8 cellular contexts compared by ENCODE assay signal in the genomic region with DNA sequence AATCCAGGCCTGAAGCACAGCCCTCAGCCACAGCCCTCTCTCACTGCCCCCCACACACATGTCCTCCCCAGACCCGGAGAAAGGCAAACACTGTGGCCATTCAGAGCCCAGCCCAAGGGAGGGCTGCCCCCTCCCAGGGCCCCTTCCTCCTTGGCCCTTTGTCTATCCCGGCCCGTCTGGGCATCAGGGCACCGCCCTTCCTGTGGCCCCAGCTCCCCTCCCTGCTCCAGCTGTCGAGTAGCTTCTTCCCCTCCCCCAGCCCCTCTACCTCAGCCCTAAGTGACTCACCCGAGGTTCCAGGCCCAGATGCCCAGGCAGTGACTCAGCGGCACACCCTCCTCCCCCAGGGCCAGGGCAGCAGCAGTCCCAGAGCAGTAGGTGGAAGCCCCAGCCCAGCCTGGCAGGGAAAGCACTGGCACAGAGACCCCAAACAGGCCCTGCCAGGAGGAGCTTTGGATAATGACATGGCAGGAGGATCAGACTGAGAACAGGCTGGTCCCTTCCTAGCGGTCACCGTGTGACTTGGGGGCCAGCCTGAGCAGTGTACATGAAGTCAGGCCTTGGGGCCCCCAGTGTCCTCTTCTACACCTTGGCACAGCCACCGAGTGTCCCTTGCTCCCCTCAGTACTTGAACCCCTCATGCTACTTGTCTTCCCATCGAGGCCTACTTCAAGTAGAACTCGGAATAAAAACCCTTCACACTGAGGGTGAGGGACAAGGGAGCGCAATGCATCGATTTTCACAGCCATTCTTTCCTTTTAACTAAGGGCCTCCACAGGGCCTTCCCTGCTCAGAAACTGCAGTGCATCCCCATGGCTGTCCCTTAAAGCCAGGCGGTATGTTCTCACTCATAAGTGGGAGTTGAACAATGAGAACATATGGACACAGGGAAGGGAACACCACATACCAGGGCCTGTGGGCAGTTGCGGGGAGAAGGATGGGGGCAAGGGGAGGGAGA. TPM values are rescaled to one million over a fixed set of nuclear protein-coding genes. Genes with fewer than 3 reads are reported as not detected.
A peak's percentile ranks its signal among the peaks of the same experiment; 100 is the strongest.
DNase-seq lines count a peak whose midpoint lies in the region; ATAC-seq and TF ChIP-seq lines count a peak whose summit lies in the region.

No MANE protein-coding gene starts in this region.

- DNase-seq in A673 (ENCODE audit: low spot score) (peak; percentile 94), NCI-H2196 treated with DMSO at 0.1 percent for 48 hours (lab: John Stamatoyannopoulos, UW; ENCODE audit: unreplicated experiment) (peak; percentile 94), cerebellar cortex (ENCODE audit: low spot score) (peak; percentile 67), left colon (peak; percentile 93 to 99), superior temporal gyrus (ENCODE audit: extremely low spot score) (no peak)
- DNase-seq in activated CD4-positive, alpha-beta T cell treated with anti-CD3 and anti-CD28 coated beads for 4 hours, result peak; percentile 90 to 93
- DNase-seq in stimulated activated CD4-positive, alpha-beta T cell treated with anti-CD3 and anti-CD28 coated beads, Interleukin-1b, Interleukin-23, amount 100 ng/mL, for 4 hours (ENCODE audit: low read depth in 2 of 2), result peak; percentile 75 to 82

- intact Hi-C loops in A673 (cut with micrococcal nuclease; ENCODE audit: unreplicated experiment), result no loop called here
- intact Hi-C loops in left colon (cut with DNase I, micrococcal nuclease), result loop anchor here in 1 of 2 donors (5.0 kb wide), 1 partner anchor 34 kb away; no protein-coding TSS in a partner anchor

- CTCF ChIA-PET in A673 (lab: Charles Lee), result interaction anchor here (1.0 to 1.1 kb wide), 2 partner anchors 33 to 56 kb away, joined by 5 read pairs; no protein-coding TSS in a partner anchor

- peak; percentile 66 for ATAC-seq in GM19463 (IDR thresholded peaks at IDR 0.05; ENCODE audit: unreplicated experiment)
- peak; percentile 87 for ATAC-seq in left colon

- no peaks in the 10 kb centered on the region for H3K36me3 ChIP-seq in A673 (ENCODE audit: insufficient read depth, low read length, poor library complexity, severe bottlenecking)

- no peak for TF ChIP-seq CTCF in A673 (conservative IDR thresholded peaks at IDR 0.05; ENCODE audit: low read depth, low read length)

- no peak overlapping the region for H3K4me3 ChIP-seq in A673 (ENCODE audit: low read depth, low read length, poor library complexity, severe bottlenecking)

- H3K27ac ChIP-seq in A673 (ENCODE audit: low read depth, low read length, poor library complexity, severe bottlenecking), result peak overlapping the region; percentile 60

- peaks cover 30% of the 10 kb centered on the region for H3K4me1 ChIP-seq in A673 (ENCODE audit: insufficient read depth, low read length, poor library complexity, severe bottlenecking)

- BruUV-seq in A673 (replicated peaks; lab: Mats Ljungman, UMichigan), result TSS peak; percentile 75

- H3K9me3 ChIP-seq in A673 (ENCODE audit: low read depth, low read length, poor library complexity, severe bottlenecking), result no peaks in the 10 kb centered on the region

- no peaks in the 10 kb centered on the region for H3K27me3 ChIP-seq in A673 (replicated peaks; ENCODE audit: insufficient read depth, low read depth, low read length, poor library complexity)

- POLR2A ChIA-PET in A673 (lab: Charles Lee; ENCODE audit: low non-redundant PET), result no interaction called here

RNA-seq across cellular contexts. Expression of gene S100A2, which starts 1.0 kb away (rescaled TPM):
- 2.4 and 4.5 TPM in 2 replicates for total RNA-seq in A673 (2021)
- total RNA-seq in left colon, result 1 to 10 TPM in 1 of 2 donors, not detected in 1; 1.1 TPM

RNA-seq across cellular contexts. Expression of gene S100A3, which starts 17.6 kb away (rescaled TPM):
- total RNA-seq in A673 (2021), result 0.61 and 0.99 TPM in 2 replicates
- total RNA-seq in left colon, result not detected

RNA-seq across cellular contexts. Expression of gene S100A4, which starts 21.1 kb away (rescaled TPM):
- total RNA-seq in A673 (2021), result 17.8 and 20.0 TPM in 2 replicates
- total RNA-seq in left colon, result 10 to 100 TPM; 36.1 to 79.4 TPM

RNA-seq across cellular contexts. Expression of gene S100A5, which starts 26.0 kb away (rescaled TPM):
- not detected in 2 replicates for total RNA-seq in A673 (2021)
- total RNA-seq in left colon, result not detected

RNA-seq across cellular contexts. Expression of gene S100A6, which starts 30.9 kb away (rescaled TPM):
- total RNA-seq in A673 (2021), result 73.6 and 106 TPM in 2 replicates
- 1,000 to 10,000 TPM; 2,086 to 2,115 TPM for total RNA-seq in left colon
